1 cellular context compared by ENCODE assay signal in the genomic region with DNA sequence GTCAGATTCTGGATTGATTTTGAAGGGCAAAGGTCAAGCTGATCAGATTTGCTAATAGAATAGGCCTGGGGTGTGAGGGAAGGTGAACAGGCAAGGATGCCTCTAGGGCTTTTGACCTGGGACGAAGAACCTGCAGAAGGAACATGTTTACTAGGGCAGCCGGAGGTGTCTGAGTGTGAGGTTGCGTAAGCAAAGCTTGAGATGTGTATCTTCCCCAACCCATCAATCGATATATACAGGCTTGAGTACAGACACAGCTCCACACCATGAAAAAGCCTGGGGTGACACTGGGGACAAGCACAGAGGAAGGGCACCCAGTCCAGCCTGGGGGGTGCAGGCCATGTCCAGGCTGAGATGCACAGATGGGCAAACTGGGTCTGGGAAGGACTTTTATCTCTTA.
TF ChIP-seq lines count a peak whose summit lies in the region.

No MANE protein-coding gene starts in this region.

TF ChIP-seq in HepG2, 621 proteins besides CTCF, POLR2A, EP300 and RAD21:
- TF ChIP-seq CEBPG (CRISPR knock-in tag; IDR thresholded peaks at IDR 0.05) = 0 out of 2 replicates have a peak, but pooled peaks have one; percentile 31
- peak; percentile 67; the same call in 1 of the 2 replicates for TF ChIP-seq CEBPB (IDR thresholded peaks at IDR 0.05; ENCODE audit: borderline replicate concordance, low read depth, low read length)
- TF ChIP-seq NR2F6 (IDR thresholded peaks at IDR 0.05) = peak; percentile 35; the same call in 1 of the 2 replicates
- TF ChIP-seq NR2F6 (CRISPR knock-in tag; IDR thresholded peaks at IDR 0.05) = no peak
- TF ChIP-seq ONECUT2 (CRISPR knock-in tag; IDR thresholded peaks at IDR 0.05) = 0 out of 2 replicates have a peak, but pooled peaks have one; percentile 59
- TF ChIP-seq ATM (IDR thresholded peaks at IDR 0.05; ENCODE audit: borderline replicate concordance) = no peak
- no peak for TF ChIP-seq SIN3B (IDR thresholded peaks at IDR 0.05; ENCODE audit: low read length)
- TF ChIP-seq, protein P1, sequence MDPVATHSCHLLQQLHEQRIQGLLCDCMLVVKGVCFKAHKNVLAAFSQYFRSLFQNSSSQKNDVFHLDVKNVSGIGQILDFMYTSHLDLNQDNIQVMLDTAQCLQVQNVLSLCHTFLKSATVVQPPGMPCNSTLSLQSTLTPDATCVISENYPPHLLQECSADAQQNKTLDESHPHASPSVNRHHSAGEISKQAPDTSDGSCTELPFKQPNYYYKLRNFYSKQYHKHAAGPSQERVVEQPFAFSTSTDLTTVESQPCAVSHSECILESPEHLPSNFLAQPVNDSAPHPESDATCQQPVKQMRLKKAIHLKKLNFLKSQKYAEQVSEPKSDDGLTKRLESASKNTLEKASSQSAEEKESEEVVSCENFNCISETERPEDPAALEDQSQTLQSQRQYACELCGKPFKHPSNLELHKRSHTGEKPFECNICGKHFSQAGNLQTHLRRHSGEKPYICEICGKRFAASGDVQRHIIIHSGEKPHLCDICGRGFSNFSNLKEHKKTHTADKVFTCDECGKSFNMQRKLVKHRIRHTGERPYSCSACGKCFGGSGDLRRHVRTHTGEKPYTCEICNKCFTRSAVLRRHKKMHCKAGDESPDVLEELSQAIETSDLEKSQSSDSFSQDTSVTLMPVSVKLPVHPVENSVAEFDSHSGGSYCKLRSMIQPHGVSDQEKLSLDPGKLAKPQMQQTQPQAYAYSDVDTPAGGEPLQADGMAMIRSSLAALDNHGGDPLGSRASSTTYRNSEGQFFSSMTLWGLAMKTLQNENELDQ (CRISPR knock-in tag; IDR thresholded peaks at IDR 0.05; ENCODE audit: borderline replicate concordance) = no peak
- TF ChIP-seq ARID2 (CRISPR knock-in tag; IDR thresholded peaks at IDR 0.05; ENCODE audit: borderline replicate concordance) = no peak
